Comparison of ENCODE assay signal across 1 cellular context in the genomic region with DNA sequence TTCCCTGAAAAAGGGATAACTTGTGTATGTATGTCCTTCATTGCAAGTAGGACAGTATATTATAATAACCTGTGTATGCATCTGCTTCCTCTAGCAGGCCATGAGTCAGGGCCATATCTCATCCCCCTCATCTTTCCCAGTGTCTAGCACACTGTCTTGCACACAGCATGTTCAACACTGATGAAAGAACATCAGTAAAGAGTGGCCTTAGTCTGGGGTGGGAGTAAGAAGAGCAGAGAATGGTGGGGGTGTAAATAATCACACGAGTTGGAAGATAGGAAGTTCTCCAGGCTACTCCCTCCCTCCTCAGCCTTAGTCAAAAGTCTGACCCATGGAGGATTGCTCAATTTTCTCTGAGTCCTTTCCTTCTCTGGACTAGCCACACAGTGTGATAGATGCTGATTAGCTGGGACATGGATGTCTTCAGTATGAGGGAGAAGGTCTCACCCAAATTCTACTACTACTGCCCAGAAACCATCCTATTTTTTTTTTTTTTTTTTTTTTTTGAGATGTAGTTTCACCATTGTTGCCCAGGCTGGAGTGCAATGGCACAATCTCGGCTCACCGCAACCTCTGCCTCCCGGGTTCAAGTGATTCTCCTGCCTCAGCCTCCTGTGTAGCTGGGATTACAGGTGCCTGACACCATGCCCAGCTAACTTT.
TF ChIP-seq lines count a peak whose summit lies in the region.

No MANE protein-coding gene starts in this region.

TF ChIP-seq in HEK293, 187 proteins besides CTCF, POLR2A, EP300 and RAD21 (continued from another document):
- TF ChIP-seq, protein P1, sequence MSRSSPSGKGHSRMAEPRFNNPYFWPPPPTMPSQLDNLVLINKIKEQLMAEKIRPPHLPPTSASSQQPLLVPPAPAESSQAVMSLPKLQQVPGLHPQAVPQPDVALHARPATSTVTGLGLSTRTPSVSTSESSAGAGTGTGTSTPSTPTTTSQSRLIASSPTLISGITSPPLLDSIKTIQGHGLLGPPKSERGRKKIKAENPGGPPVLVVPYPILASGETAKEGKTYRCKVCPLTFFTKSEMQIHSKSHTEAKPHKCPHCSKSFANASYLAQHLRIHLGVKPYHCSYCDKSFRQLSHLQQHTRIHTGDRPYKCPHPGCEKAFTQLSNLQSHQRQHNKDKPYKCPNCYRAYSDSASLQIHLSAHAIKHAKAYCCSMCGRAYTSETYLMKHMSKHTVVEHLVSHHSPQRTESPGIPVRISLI (tag by site-specific recombination; IDR thresholded peaks at IDR 0.05), result 0 out of 2 replicates have a peak, but pooled peaks have one; percentile 12
- TF ChIP-seq KLF1 (tag by site-specific recombination; IDR thresholded peaks at IDR 0.05), result no peak
- TF ChIP-seq ZNF366 (tag by site-specific recombination; conservative IDR thresholded peaks at IDR 0.05), result 0 out of 2 replicates have a peak, but pooled peaks have one; percentile 10
- TF ChIP-seq ZNF138 (tag by site-specific recombination; IDR thresholded peaks at IDR 0.05; ENCODE audit: borderline replicate concordance), result no peak
- TF ChIP-seq, protein P2, sequence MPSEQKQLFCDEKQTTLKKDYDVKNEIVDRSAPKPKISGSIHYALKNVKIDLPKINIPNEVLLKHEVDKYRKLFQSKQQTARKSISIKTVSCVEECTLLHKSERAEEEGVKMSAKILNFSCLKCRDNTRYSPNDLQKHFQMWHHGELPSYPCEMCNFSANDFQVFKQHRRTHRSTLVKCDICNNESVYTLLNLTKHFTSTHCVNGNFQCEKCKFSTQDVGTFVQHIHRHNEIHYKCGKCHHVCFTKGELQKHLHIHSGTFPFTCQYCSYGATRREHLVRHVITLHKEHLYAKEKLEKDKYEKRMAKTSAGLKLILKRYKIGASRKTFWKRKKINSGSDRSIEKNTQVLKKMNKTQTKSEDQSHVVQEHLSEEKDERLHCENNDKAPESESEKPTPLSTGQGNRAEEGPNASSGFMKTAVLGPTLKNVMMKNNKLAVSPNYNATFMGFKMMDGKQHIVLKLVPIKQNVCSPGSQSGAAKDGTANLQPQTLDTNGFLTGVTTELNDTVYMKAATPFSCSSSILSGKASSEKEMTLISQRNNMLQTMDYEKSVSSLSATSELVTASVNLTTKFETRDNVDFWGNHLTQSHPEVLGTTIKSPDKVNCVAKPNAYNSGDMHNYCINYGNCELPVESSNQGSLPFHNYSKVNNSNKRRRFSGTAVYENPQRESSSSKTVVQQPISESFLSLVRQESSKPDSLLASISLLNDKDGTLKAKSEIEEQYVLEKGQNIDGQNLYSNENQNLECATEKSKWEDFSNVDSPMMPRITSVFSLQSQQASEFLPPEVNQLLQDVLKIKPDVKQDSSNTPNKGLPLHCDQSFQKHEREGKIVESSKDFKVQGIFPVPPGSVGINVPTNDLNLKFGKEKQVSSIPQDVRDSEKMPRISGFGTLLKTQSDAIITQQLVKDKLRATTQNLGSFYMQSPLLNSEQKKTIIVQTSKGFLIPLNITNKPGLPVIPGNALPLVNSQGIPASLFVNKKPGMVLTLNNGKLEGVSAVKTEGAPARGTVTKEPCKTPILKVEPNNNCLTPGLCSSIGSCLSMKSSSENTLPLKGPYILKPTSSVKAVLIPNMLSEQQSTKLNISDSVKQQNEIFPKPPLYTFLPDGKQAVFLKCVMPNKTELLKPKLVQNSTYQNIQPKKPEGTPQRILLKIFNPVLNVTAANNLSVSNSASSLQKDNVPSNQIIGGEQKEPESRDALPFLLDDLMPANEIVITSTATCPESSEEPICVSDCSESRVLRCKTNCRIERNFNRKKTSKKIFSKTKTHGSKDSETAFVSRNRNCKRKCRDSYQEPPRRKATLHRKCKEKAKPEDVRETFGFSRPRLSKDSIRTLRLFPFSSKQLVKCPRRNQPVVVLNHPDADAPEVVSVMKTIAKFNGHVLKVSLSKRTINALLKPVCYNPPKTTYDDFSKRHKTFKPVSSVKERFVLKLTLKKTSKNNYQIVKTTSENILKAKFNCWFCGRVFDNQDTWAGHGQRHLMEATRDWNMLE (tag by site-specific recombination; conservative IDR thresholded peaks at IDR 0.05; ENCODE audit: low read depth), result no peak
- TF ChIP-seq ZNF785 (tag by site-specific recombination; IDR thresholded peaks at IDR 0.05), result no peak
- TF ChIP-seq IKZF3 (tag by site-specific recombination; IDR thresholded peaks at IDR 0.05), result no peak
- no peak for TF ChIP-seq ZSCAN4 (tag by site-specific recombination; IDR thresholded peaks at IDR 0.05)
